ENCODE assay signal across 1 cellular context in the genomic region with DNA sequence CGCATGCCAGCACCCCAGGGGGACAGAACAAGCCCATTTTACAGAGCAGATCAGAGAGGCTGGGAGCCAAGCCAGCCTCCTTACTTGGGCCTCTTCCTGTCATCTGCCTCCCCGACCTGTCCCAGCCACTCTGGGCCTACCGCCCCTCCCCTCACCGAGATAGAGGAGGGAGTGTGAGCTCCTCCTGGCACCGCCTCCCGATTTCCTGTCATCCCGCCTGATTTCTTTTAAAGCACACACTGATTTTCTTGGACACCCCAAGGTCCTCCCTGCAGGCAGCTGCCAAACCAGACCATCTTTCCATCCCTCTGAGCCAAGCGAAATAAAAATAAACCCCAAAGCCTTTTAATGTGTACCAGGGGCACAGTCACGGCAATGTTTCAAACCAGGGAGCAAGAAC.
TF ChIP-seq lines count a peak whose summit lies in the region.

No MANE protein-coding gene starts in this region.

TF ChIP-seq in IMR-90, 13 proteins besides CTCF, POLR2A, EP300 and RAD21 (continued from another document):
- TF ChIP-seq, protein P1, sequence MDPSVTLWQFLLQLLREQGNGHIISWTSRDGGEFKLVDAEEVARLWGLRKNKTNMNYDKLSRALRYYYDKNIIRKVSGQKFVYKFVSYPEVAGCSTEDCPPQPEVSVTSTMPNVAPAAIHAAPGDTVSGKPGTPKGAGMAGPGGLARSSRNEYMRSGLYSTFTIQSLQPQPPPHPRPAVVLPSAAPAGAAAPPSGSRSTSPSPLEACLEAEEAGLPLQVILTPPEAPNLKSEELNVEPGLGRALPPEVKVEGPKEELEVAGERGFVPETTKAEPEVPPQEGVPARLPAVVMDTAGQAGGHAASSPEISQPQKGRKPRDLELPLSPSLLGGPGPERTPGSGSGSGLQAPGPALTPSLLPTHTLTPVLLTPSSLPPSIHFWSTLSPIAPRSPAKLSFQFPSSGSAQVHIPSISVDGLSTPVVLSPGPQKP (IDR thresholded peaks at IDR 0.05; ENCODE audit: borderline replicate concordance, low read depth, low read length): no peak
- TF ChIP-seq BHLHE40 (IDR thresholded peaks at IDR 0.05; ENCODE audit: low read depth, low read length): no peak
- no peak for TF ChIP-seq RCOR1 (IDR thresholded peaks at IDR 0.05; ENCODE audit: insufficient replicate concordance, low read length)
- no peak for TF ChIP-seq CHD1 (IDR thresholded peaks at IDR 0.05; ENCODE audit: low read depth, low read length)
- no peak for TF ChIP-seq MXI1 (IDR thresholded peaks at IDR 0.05; ENCODE audit: borderline replicate concordance, low read depth, low read length)
- TF ChIP-seq MAFK (IDR thresholded peaks at IDR 0.05; ENCODE audit: low read depth, low read length): no peak
- no peak for TF ChIP-seq RFX5 (IDR thresholded peaks at IDR 0.05; ENCODE audit: low read depth, low read length)
- TF ChIP-seq NFE2L2 (IDR thresholded peaks at IDR 0.05; ENCODE audit: low read depth, low read length): no peak
TF ChIP-seq in IMR-90: peak in this region for 0.
